Comparison of ENCODE assay signal across 20 cellular contexts in the genomic region with DNA sequence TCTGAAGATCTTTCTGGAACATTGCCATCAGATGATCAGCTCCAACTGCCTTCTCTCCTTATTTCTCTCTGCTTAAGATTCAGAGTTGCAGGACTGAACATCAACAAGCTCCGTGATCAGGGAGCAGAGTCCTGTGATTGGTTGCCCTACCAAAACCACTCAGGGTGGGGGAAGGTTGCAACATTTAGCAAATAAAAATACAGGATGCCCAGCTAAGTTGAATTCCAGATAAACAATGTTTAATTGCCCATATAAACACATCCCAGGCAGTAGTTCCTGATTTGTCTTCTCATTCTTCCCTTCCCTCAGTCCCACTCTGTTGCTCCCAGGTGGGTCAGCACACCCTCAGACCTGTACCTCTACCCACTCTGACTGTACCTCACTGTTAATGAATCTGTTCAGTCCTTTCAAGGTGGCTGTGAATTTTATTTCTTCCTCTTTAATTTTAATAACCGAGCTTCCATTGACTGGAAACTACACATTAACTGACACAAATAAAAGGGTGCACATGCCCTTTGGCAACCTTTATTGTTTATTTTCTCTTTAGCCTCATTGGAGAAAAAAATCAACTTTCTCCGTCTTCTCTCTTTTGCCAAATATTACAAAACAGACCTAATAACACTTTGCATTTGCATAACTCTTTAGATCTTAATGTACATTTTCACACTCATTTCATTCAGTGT.
DNase-seq lines count a peak whose midpoint lies in the region; ATAC-seq, FAIRE-seq and TF ChIP-seq lines count a peak whose summit lies in the region.
"Had no signal": no experiment of that assay in that cellular context is flagged by ENCODE, and none has a peak within 500 bp of the region (broad histone marks: within the 10 kb centered on the region; RNA-seq: fewer than 3 reads in every experiment).

No MANE protein-coding gene starts in this region.

- H3K9me3 Mint-ChIP-seq in progenitor cell of endocrine pancreas (ENCODE audit: low read depth), result no peaks in the 10 kb centered on the region
- no peaks in the 10 kb centered on the region for H3K9me3 Mint-ChIP-seq in neural progenitor cell

- peak in 1 of 2 donors; percentile 37 for TF ChIP-seq RAD21 in liver (IDR thresholded peaks at IDR 0.05)
- no peak for TF ChIP-seq RAD21 in HepG2 (CRISPR knock-in tag; IDR thresholded peaks at IDR 0.05)

- no peak for DNase-seq in HepG2 (ENCODE audit: low spot score)
- peak; percentile 81 for DNase-seq in fibroblast of villous mesenchyme (ENCODE audit: low read depth)
- DNase-seq in progenitor cell of endocrine pancreas (ENCODE audit: low spot score, unreplicated experiment), result no peak
- no peak for DNase-seq in neural progenitor cell (ENCODE audit: low spot score)
- DNase-seq in activated CD8-positive, alpha-beta memory T cell treated with anti-CD3 and anti-CD28 coated beads, Interleukin-2, amount 50 U/mL, for 48 hours, result no peak
- no peak for DNase-seq in gastrocnemius medialis
- DNase-seq: 8988T; CD4-positive, CD25-positive, alpha-beta regulatory T cell; GF-D8; KBM-7; NCI-H1417 treated with DMSO at 0.1 percent for 48 hours; NCI-H187 treated with DMSO at 0.1 percent for 48 hours; NCI-H226; NCI-H82; OCI-M1; Right ventricle myocardium superior had no signal

- H3K9me3 ChIP-seq in liver (ENCODE audit: control insufficient read depth in 4 of 4, low read length in 3 of 4) (no peaks in the 10 kb centered on the region), HepG2 (ENCODE audit: low read length) (no peaks in the 10 kb centered on the region), neural progenitor cell (ENCODE audit: low read depth) (no peaks in the 10 kb centered on the region), gastrocnemius medialis (no peaks in the 10 kb centered on the region)

- H3K27ac ChIP-seq in liver (ENCODE audit: low read depth in 1 of 2, low read length in 2 of 2), result peak overlapping the region; percentile 72 to 88
- no peak overlapping the region for H3K27ac ChIP-seq in HepG2 (ENCODE audit: extremely low read length, insufficient read depth, low read length)
- H3K27ac ChIP-seq in neural progenitor cell, result no peak overlapping the region
- H3K27ac ChIP-seq in gastrocnemius medialis, result peak overlapping the region in 1 of 4 donors; percentile 13

- no peak overlapping the region for H2AFZ ChIP-seq in HepG2 (ENCODE audit: low read length)
- no peak overlapping the region for H2AFZ ChIP-seq in neural progenitor cell (replicated peaks)

- no peaks in the 10 kb centered on the region for H3K79me2 ChIP-seq in HepG2 (ENCODE audit: insufficient read depth, low read length)
- H3K79me2 ChIP-seq in neural progenitor cell (ENCODE audit: low read depth), result no peaks in the 10 kb centered on the region

- H3K27ac Mint-ChIP-seq in progenitor cell of endocrine pancreas (peak overlapping the region; percentile 94), neural progenitor cell (no peak overlapping the region)
- H3K27ac Mint-ChIP-seq: CD4-positive, CD25-positive, alpha-beta regulatory T cell had no signal

- H3K4me1 ChIP-seq in liver (ENCODE audit: control insufficient read depth in 4 of 4, insufficient read depth in 4 of 4, low read length in 3 of 4), result peaks cover 3 to 17% (median 8%) of the 10 kb centered on the region in 4 donors
- peaks cover 9% of the 10 kb centered on the region; the same call in 1 of the 2 replicates for H3K4me1 ChIP-seq in HepG2 (ENCODE audit: insufficient read depth, low read length)
- peaks cover 21% of the 10 kb centered on the region for H3K4me1 ChIP-seq in neural progenitor cell
- H3K4me1 ChIP-seq in gastrocnemius medialis, result peaks cover 0 to 9% of the 10 kb centered on the region in 2 donors

- in situ Hi-C loops in HepG2 (cut with HindIII; ENCODE audit: extremely low pct_ligation_motif_present, low pct_unique_long_range_greater_than_20kb) (no loop called here), gastrocnemius medialis (cut with MboI; ENCODE audit: low sequenced_read_pairs in 4 of 4) (no loop called here)

- H3K9ac ChIP-seq in liver (ENCODE audit: low read depth in 1 of 2, low read length in 2 of 2) (no peak overlapping the region), HepG2 (ENCODE audit: insufficient read depth, low read depth, low read length) (no peak overlapping the region), neural progenitor cell (no peak overlapping the region)

- no peaks in the 10 kb centered on the region for H3F3A ChIP-seq in neural progenitor cell (ENCODE audit: low read depth)

- WGBS in liver, result 32% methylated on average over 3 of the region's 3 CpGs
- WGBS in HepG2 (ENCODE audit: low lambda C conversion rate), result 7% methylated on average over 3 of the region's 3 CpGs

- FAIRE-seq in HepG2 (lab: Jason Lieb, UNC), result no peak
- FAIRE-seq: GM19239, H1 had no signal

- H3K4me1 Mint-ChIP-seq in progenitor cell of endocrine pancreas (ENCODE audit: low read depth) (peaks cover 51% of the 10 kb centered on the region), neural progenitor cell (peaks cover 15% of the 10 kb centered on the region)
- H3K4me1 Mint-ChIP-seq: CD4-positive, CD25-positive, alpha-beta regulatory T cell had no signal

- H4K20me1 ChIP-seq in HepG2 (ENCODE audit: insufficient read depth, low read length), result no peaks in the 10 kb centered on the region
- H4K20me1 ChIP-seq in neural progenitor cell (ENCODE audit: low read depth), result no peaks in the 10 kb centered on the region

- H3K4me2 ChIP-seq in HepG2 (ENCODE audit: low read depth, low read length) (no peak overlapping the region), neural progenitor cell (no peak overlapping the region)

- CTCF ChIA-PET in HepG2 (lab: Yijun Ruan, JAX; ENCODE audit: low intra/inter-chr PET ratio, low total read pairs), result no interaction called here

- TF ChIP-seq POLR2A in HepG2 (IDR thresholded peaks at IDR 0.05; ENCODE audit: insufficient read depth in 1 of 2, low read depth in 2 of 2, low read length in 2 of 2) (no peak), gastrocnemius medialis (IDR thresholded peaks at IDR 0.05) (no peak)

- ATAC-seq in HepG2 (no peak), HG02763 (IDR thresholded peaks at IDR 0.05; ENCODE audit: unreplicated experiment) (no peak), gastrocnemius medialis (no peak)

- H3K4me3 Mint-ChIP-seq in progenitor cell of endocrine pancreas (ENCODE audit: low read depth), result no peak overlapping the region
- H3K4me3 Mint-ChIP-seq in neural progenitor cell, result no peak overlapping the region
- H3K4me3 Mint-ChIP-seq: CD4-positive, CD25-positive, alpha-beta regulatory T cell had no signal

- H3K4me3 ChIP-seq in liver (ENCODE audit: low read depth in 1 of 3, low read length in 3 of 3) (no peak overlapping the region), HepG2 (replicated peaks in 1 of 3; ENCODE audit: insufficient read depth in 1 of 3, low read depth in 2 of 3, low read length in 3 of 3) (no peak overlapping the region), fibroblast of villous mesenchyme (ENCODE audit: low read depth, low read length) (no peak overlapping the region), neural progenitor cell (no peak overlapping the region), gastrocnemius medialis (no peak overlapping the region)

- BruUV-seq in HepG2 (replicated peaks; lab: Mats Ljungman, UMichigan), result no TSS peak

- TF ChIP-seq CTCF in liver (IDR thresholded peaks at IDR 0.05; ENCODE audit: low read depth, low read length, missing input control) (no peak), HepG2 (CRISPR knock-in tag; IDR thresholded peaks at IDR 0.05) (no peak), fibroblast of villous mesenchyme (IDR thresholded peaks at IDR 0.05; ENCODE audit: insufficient read depth, low read depth, low read length) (no peak), progenitor cell of endocrine pancreas (IDR thresholded peaks at IDR 0.05; ENCODE audit: unreplicated experiment) (no peak), neural progenitor cell (IDR thresholded peaks at IDR 0.05) (no peak), gastrocnemius medialis (IDR thresholded peaks at IDR 0.05 in 4 of 5, conservative IDR thresholded peaks at IDR 0.05 in 1 of 5) (no peak)

- H3K36me3 Mint-ChIP-seq in progenitor cell of endocrine pancreas (ENCODE audit: insufficient read depth) (no peaks in the 10 kb centered on the region), neural progenitor cell (no peaks in the 10 kb centered on the region)
- H3K36me3 Mint-ChIP-seq: CD4-positive, CD25-positive, alpha-beta regulatory T cell had no signal

- TF ChIP-seq EP300 in HepG2 (IDR thresholded peaks at IDR 0.05; ENCODE audit: low read depth in 2 of 2, low read length in 2 of 2) (no peak), HepG2 (CRISPR knock-in tag; IDR thresholded peaks at IDR 0.05; ENCODE audit: borderline replicate concordance) (no peak)

- no peaks in the 10 kb centered on the region for H3K27me3 Mint-ChIP-seq in progenitor cell of endocrine pancreas
- peaks cover 17% of the 10 kb centered on the region for H3K27me3 Mint-ChIP-seq in neural progenitor cell (ENCODE audit: insufficient read depth, low read depth)

- intact Hi-C loops in HepG2 (cut with micrococcal nuclease; ENCODE audit: unreplicated experiment), result no loop called here
- intact Hi-C loops in gastrocnemius medialis (cut with DNase I; ENCODE audit: low total_unique reads), result no loop called here

- H3K27me3 ChIP-seq in liver (ENCODE audit: control insufficient read depth in 4 of 4, insufficient read depth in 4 of 4, low read length in 3 of 4), result no peaks in the 10 kb centered on the region
- H3K27me3 ChIP-seq in HepG2 (ENCODE audit: control insufficient read depth in 1 of 2, insufficient read depth in 2 of 2, low read length in 2 of 2), result peaks cover 2 to 49% of the 10 kb centered on the region in 2 experiments
- no peaks in the 10 kb centered on the region for H3K27me3 ChIP-seq in neural progenitor cell
- no peaks in the 10 kb centered on the region for H3K27me3 ChIP-seq in gastrocnemius medialis

- POLR2A ChIA-PET in HepG2 (lab: Yijun Ruan, JAX), result no interaction called here

- no peaks in the 10 kb centered on the region for H3K36me3 ChIP-seq in liver (ENCODE audit: control insufficient read depth in 4 of 4, insufficient read depth in 3 of 4, low read depth in 1 of 4, low read length in 3 of 4)
- no peaks in the 10 kb centered on the region for H3K36me3 ChIP-seq in HepG2 (replicated peaks in 1 of 2; ENCODE audit: control insufficient read depth in 1 of 2, insufficient read depth in 2 of 2, low read length in 2 of 2)
- no peaks in the 10 kb centered on the region for H3K36me3 ChIP-seq in neural progenitor cell
- H3K36me3 ChIP-seq in gastrocnemius medialis, result no peaks in the 10 kb centered on the region

TF ChIP-seq in liver, 16 proteins besides CTCF, POLR2A, EP300 and RAD21 (continues in another document):
- peak; percentile 33 to 81 for TF ChIP-seq HNF4A (conservative IDR thresholded peaks at IDR 0.05)
- TF ChIP-seq NR2F2 (IDR thresholded peaks at IDR 0.05), result peak; percentile 13
- TF ChIP-seq YY1 (IDR thresholded peaks at IDR 0.05), result no peak

TF ChIP-seq in HepG2, 621 proteins besides CTCF, POLR2A, EP300 and RAD21 (continues in another document):
- TF ChIP-seq NR2F6 (IDR thresholded peaks at IDR 0.05) (no peak), NR2F6 (CRISPR knock-in tag; IDR thresholded peaks at IDR 0.05) (no peak), SUZ12 (IDR thresholded peaks at IDR 0.05; ENCODE audit: low read depth, low read length) (no peak), ERF (CRISPR knock-in tag; IDR thresholded peaks at IDR 0.05) (no peak), ATM (IDR thresholded peaks at IDR 0.05; ENCODE audit: borderline replicate concordance) (no peak), IRX3 (CRISPR knock-in tag; IDR thresholded peaks at IDR 0.05; ENCODE audit: borderline replicate concordance, low read depth) (no peak)

Comparison
In these comparisons a context has a peak if more than half of its experiments do, and no peak if none do; other contexts are left out.
1. H3K27ac ChIP-seq: peak in liver (2 of 2); none in HepG2 (single experiment) and neural progenitor cell (single experiment).